ENCODE assay signal across 1 cellular context in the genomic region with DNA sequence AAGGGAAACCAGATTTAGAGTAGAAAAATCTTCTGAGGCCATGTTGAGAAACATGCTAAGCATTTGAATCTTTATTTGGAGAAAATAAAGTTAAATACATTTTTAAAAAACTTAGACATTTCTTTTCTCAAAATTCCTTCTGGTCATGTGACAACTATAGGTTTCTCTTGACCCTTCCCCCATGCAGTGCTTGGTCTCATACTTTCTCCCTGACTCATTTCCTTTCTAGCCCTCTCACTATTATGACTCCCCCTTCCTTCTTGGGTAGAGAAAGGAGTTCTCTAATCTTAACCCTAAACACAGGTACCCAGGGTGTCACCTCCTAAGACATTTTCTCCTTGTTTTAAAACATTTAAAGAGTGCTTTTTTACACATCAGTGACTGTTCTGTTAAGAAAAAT.
A peak's percentile ranks its signal among the peaks of the same experiment; 100 is the strongest.
TF ChIP-seq lines count a peak whose summit lies in the region.

No MANE protein-coding gene starts in this region.

TF ChIP-seq in GM23338, 12 proteins besides CTCF, POLR2A, EP300 and RAD21 (continued from another document):
- TF ChIP-seq, protein P1, sequence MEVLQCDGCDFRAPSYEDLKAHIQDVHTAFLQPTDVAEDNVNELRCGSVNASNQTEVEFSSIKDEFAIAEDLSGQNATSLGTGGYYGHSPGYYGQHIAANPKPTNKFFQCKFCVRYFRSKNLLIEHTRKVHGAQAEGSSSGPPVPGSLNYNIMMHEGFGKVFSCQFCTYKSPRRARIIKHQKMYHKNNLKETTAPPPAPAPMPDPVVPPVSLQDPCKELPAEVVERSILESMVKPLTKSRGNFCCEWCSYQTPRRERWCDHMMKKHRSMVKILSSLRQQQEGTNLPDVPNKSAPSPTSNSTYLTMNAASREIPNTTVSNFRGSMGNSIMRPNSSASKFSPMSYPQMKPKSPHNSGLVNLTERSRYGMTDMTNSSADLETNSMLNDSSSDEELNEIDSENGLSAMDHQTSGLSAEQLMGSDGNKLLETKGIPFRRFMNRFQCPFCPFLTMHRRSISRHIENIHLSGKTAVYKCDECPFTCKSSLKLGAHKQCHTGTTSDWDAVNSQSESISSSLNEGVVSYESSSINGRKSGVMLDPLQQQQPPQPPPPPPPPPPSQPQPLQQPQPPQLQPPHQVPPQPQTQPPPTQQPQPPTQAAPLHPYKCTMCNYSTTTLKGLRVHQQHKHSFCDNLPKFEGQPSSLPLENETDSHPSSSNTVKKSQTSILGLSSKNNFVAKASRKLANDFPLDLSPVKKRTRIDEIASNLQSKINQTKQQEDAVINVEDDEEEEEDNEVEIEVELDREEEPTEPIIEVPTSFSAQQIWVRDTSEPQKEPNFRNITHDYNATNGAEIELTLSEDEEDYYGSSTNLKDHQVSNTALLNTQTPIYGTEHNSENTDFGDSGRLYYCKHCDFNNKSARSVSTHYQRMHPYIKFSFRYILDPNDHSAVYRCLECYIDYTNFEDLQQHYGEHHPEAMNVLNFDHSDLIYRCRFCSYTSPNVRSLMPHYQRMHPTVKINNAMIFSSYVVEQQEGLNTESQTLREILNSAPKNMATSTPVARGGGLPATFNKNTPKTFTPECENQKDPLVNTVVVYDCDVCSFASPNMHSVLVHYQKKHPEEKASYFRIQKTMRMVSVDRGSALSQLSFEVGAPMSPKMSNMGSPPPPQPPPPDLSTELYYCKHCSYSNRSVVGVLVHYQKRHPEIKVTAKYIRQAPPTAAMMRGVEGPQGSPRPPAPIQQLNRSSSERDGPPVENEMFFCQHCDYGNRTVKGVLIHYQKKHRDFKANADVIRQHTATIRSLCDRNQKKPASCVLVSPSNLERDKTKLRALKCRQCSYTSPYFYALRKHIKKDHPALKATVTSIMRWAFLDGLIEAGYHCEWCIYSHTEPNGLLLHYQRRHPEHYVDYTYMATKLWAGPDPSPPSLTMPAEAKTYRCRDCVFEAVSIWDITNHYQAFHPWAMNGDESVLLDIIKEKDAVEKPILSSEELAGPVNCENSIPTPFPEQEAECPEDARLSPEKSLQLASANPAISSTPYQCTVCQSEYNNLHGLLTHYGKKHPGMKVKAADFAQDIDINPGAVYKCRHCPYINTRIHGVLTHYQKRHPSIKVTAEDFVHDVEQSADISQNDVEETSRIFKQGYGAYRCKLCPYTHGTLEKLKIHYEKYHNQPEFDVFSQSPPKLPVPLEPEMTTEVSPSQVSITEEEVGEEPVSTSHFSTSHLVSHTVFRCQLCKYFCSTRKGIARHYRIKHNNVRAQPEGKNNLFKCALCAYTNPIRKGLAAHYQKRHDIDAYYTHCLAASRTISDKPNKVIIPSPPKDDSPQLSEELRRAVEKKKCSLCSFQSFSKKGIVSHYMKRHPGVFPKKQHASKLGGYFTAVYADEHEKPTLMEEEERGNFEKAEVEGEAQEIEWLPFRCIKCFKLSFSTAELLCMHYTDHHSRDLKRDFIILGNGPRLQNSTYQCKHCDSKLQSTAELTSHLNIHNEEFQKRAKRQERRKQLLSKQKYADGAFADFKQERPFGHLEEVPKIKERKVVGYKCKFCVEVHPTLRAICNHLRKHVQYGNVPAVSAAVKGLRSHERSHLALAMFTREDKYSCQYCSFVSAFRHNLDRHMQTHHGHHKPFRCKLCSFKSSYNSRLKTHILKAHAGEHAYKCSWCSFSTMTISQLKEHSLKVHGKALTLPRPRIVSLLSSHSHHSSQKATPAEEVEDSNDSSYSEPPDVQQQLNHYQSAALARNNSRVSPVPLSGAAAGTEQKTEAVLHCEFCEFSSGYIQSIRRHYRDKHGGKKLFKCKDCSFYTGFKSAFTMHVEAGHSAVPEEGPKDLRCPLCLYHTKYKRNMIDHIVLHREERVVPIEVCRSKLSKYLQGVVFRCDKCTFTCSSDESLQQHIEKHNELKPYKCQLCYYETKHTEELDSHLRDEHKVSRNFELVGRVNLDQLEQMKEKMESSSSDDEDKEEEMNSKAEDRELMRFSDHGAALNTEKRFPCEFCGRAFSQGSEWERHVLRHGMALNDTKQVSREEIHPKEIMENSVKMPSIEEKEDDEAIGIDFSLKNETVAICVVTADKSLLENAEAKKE (CRISPR knock-in tag; IDR thresholded peaks at IDR 0.05): no peak
- no peak for TF ChIP-seq ZNF331 (CRISPR knock-in tag; IDR thresholded peaks at IDR 0.05; ENCODE audit: low read depth)
- TF ChIP-seq EZH2 (IDR thresholded peaks at IDR 0.05; ENCODE audit: low read depth, unreplicated experiment): no peak
- TF ChIP-seq, protein P2, sequence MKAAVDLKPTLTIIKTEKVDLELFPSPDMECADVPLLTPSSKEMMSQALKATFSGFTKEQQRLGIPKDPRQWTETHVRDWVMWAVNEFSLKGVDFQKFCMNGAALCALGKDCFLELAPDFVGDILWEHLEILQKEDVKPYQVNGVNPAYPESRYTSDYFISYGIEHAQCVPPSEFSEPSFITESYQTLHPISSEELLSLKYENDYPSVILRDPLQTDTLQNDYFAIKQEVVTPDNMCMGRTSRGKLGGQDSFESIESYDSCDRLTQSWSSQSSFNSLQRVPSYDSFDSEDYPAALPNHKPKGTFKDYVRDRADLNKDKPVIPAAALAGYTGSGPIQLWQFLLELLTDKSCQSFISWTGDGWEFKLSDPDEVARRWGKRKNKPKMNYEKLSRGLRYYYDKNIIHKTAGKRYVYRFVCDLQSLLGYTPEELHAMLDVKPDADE (IDR thresholded peaks at IDR 0.05): peak; percentile 67; the same call in 1 of the 2 replicates
